In the genomic region with DNA sequence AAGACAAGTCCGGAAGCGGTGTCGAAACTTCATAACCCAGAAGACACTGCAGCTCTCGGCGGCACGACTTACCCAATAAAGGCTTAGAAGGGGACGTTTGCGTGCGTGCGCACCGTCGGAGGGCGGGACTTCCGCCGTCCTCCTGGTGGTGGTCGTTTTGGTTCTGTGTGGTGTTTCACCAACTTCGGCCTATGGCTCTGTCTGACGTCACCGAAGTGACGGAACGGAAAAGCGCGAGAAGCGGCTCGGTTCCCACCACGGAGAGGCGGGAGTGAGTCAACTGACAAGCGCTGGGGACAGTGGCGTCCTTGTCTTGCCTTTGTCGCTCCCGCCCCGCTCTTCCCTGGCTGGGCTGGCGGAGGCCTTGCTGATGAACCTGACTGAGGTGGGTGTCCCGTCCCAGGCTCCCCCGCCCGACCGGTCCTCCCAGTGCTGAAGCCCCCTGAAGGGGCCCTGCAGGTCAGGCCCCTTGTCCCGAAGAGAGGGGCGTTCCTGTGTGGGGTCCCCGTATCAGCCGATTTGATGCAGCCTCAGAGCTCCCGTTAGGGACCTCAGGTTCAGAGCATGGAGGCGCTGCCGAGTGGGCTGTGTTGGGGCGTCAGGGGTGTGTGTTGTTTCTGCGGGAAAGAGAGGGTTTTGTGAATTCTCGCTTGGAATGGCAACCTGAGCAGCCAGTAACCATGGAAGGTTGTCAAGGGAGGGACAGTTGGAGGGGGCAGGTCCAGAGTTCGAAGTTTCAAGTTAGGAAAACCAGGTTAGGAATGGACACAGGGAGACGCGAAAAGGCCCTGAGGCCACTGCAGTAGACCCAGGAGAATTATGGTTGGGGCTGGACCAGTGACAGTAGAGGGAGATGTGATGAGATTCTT, we compare ENCODE assay signal across 8 cellular contexts. TPM values are rescaled to one million over a fixed set of nuclear protein-coding genes. Genes with fewer than 3 reads are reported as not detected.
DNase-seq lines count a peak whose midpoint lies in the region; ATAC-seq and TF ChIP-seq lines count a peak whose summit lies in the region.

A gene (plus strand): TSS at position 125 of the 869 bp plus-strand sequence. CDS start 246 bp downstream, at position 371.

- H3K27me3 ChIP-seq in Peyer's patch (no peaks in the 10 kb centered on the region), muscle layer of duodenum (ENCODE audit: low read depth, low read length) (no peaks in the 10 kb centered on the region)

- H3K9me3 ChIP-seq in Peyer's patch, result peaks cover 0 to 4% (median 0%) of the 10 kb centered on the region in 4 donors
- H3K9me3 ChIP-seq in muscle layer of duodenum (ENCODE audit: control insufficient read depth in 1 of 2, low read length in 2 of 2), result peaks cover 0 to 9% of the 10 kb centered on the region in 2 donors

- peak; percentile 5 to 12 for TF ChIP-seq POLR2A in Peyer's patch (IDR thresholded peaks at IDR 0.05)

- peak within 1 kb of the TSS; percentile 77 to 84 (median 82) for H3K27ac ChIP-seq in Peyer's patch
- peak within 1 kb of the TSS; percentile 86 for H3K27ac ChIP-seq in muscle layer of duodenum (ENCODE audit: low read length)

- H3K4me3 ChIP-seq in Peyer's patch (peak within 1 kb of the TSS; percentile 62 to 75 (median 69)), muscle layer of duodenum (ENCODE audit: low read depth in 1 of 2, low read length in 2 of 2) (peak within 1 kb of the TSS; percentile 51 to 80)

- DNase-seq in DMS79 treated with DMSO at 0.1 percent for 48 hours (lab: John Stamatoyannopoulos, UW) (peak; percentile 94), KG1 (lab: John Stamatoyannopoulos, UW) (peak; percentile 97), Peyer's patch (peak; percentile 93 to 98 (median 96))
- peak; percentile 97 to 98 for DNase-seq in activated T-cell treated with anti-CD3 and anti-CD28 coated beads, Interleukin-2, amount 50 U/mL, for 48 hours
- peak; percentile 98 for DNase-seq in stimulated activated CD8-positive, alpha-beta memory T cell treated with anti-CD3 and anti-CD28 coated beads, Interleukin-7, amount 100 ng/mL, for 4 hours (ENCODE audit: low read depth in 2 of 2)

- ATAC-seq in GM21723 (IDR thresholded peaks at IDR 0.05; ENCODE audit: unreplicated experiment) (peak; percentile 95), esophagus mucosa (peak; percentile 99)

- TF ChIP-seq CTCF in Peyer's patch (IDR thresholded peaks at IDR 0.05), result peak in 4 of 6 experiments; percentile 5 to 48 (median 44)

- H3K4me1 ChIP-seq in Peyer's patch (peaks cover 0 to 8% (median 3%) of the 10 kb centered on the region in 4 donors), muscle layer of duodenum (ENCODE audit: control insufficient read depth in 1 of 2, insufficient read depth in 2 of 2, low read length in 2 of 2) (peaks cover 0 to 17% of the 10 kb centered on the region in 2 donors)

- H3K36me3 ChIP-seq in Peyer's patch (peaks cover 0 to 19% (median 0%) of the 10 kb centered on the region in 3 donors), muscle layer of duodenum (ENCODE audit: control insufficient read depth in 1 of 2, insufficient read depth in 2 of 2, low read length in 2 of 2) (peaks cover 9 to 26% of the 10 kb centered on the region in 2 donors)

RNA-seq across cellular contexts. Expression of the gene that starts here (rescaled TPM):
- 10 to 100 TPM; 10.7 to 47.9 (median 20.7) TPM for total RNA-seq in Peyer's patch
- 6.9 TPM for total RNA-seq in esophagus mucosa

Comparison
In these comparisons a context has a peak if more than half of its experiments do, and no peak if none do; other contexts are left out.
1. Peak in every context shown above with its lines: DNase-seq, ATAC-seq, H3K4me3 ChIP-seq and H3K27ac ChIP-seq.